12 cellular contexts compared by ENCODE assay signal in the genomic region with DNA sequence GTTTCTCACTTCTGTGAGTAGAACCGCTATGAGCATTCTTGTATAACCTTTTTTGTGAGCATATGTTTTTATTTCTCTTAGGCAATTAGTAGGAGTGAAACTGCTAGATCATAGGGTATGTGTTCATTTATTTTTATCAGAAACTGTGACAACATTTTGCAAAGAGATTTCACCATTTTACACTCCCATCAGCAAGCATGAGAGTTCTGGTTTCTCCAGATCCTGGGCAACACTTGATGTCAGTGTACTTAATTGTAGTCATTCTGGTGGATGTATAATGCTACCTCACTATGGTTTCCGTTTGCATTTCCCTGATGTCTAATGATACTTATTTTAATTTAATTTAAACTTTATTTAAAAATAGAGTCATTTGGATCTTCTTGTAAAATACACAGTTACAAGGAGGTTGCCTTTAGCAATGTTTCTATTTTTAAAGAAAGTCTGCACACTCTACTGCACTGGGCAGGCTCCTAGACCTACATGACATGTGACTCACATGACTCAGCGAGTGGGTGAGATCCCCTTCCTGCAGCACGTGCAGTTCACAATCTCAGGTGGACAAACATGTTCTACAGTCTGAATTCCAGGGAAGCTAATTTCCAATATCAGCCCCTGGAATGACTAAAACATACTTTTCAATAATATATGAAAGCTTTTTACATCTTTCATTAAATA.
A peak's percentile ranks its signal among the peaks of the same experiment; 100 is the strongest.
DNase-seq lines count a peak whose midpoint lies in the region; ATAC-seq and TF ChIP-seq lines count a peak whose summit lies in the region.
"Had no signal": no experiment of that assay in that cellular context is flagged by ENCODE, and none has a peak within 500 bp of the region (broad histone marks: within the 10 kb centered on the region; RNA-seq: fewer than 3 reads in every experiment).

No MANE protein-coding gene starts in this region.

- H3K36me3 Mint-ChIP-seq in MCF 10A (ENCODE audit: insufficient read depth, unreplicated experiment) = no peaks in the 10 kb centered on the region

- H3K9me3 Mint-ChIP-seq in MCF 10A (ENCODE audit: unreplicated experiment) = no peaks in the 10 kb centered on the region

- WGBS in stomach, 5 donors = 32 to 49% (median 38%) methylated on average over 4 of the region's 4 CpGs

- H3K27ac ChIP-seq in breast epithelium (no peak overlapping the region), foreskin keratinocyte (no peak overlapping the region), stomach (peak overlapping the region in 1 of 5 donors; percentile 46)
- H3K27ac ChIP-seq: suprapubic skin had no signal

- no peak for TF ChIP-seq EP300 in stomach (IDR thresholded peaks at IDR 0.05)

- TF ChIP-seq CTCF in MCF 10A (IDR thresholded peaks at IDR 0.05; ENCODE audit: unreplicated experiment) (no peak), breast epithelium (IDR thresholded peaks at IDR 0.05) (no peak), foreskin keratinocyte (conservative IDR thresholded peaks at IDR 0.05) (no peak), stomach (IDR thresholded peaks at IDR 0.05) (no peak)

- intact Hi-C loops in MCF 10A (cut with micrococcal nuclease) = no loop called here
- intact Hi-C loops in breast epithelium (cut with DNase I; ENCODE audit: low total_unique reads) = no loop called here
- intact Hi-C loops in stomach (cut with DNase I; ENCODE audit: low total_unique reads) = no loop called here

- H3K4me1 ChIP-seq in breast epithelium = no peaks in the 10 kb centered on the region
- H3K4me1 ChIP-seq in foreskin keratinocyte = no peaks in the 10 kb centered on the region
- peaks cover 7 to 31% (median 14%) of the 10 kb centered on the region in 4 donors for H3K4me1 ChIP-seq in stomach
- H3K4me1 ChIP-seq: Caco-2 had no signal

- H3K4me3 ChIP-seq in breast epithelium = no peak overlapping the region
- H3K4me3 ChIP-seq in stomach = no peak overlapping the region
- H3K4me3 ChIP-seq: suprapubic skin had no signal

- H3K36me3 ChIP-seq in breast epithelium (no peaks in the 10 kb centered on the region), stomach (no peaks in the 10 kb centered on the region)
- H3K36me3 ChIP-seq: suprapubic skin had no signal

- DNase-seq in MCF 10A (ENCODE audit: unreplicated experiment) = peak; percentile 56
- no peak for DNase-seq in breast epithelium (ENCODE audit: low spot score in 2 of 2)
- DNase-seq in NCI-H774 (lab: John Stamatoyannopoulos, UW) = peak; percentile 37
- peak; percentile 2 to 4 for DNase-seq in foreskin keratinocyte
- DNase-seq in stomach = peak; percentile 51
- DNase-seq in DMS 273 (lab: John Stamatoyannopoulos, UW; ENCODE audit: unreplicated experiment) = no peak
- no peak for DNase-seq in NCI-H446 (lab: John Stamatoyannopoulos, UW)
- DNase-seq: aorta, NCI-H2227 treated with DMSO at 0.1 percent for 48 hours had no signal

- H3K4me1 Mint-ChIP-seq in MCF 10A (ENCODE audit: insufficient read depth, unreplicated experiment) = peaks cover 11% of the 10 kb centered on the region

- TF ChIP-seq POLR2A in breast epithelium (IDR thresholded peaks at IDR 0.05) = no peak
- no peak for TF ChIP-seq POLR2A in stomach (IDR thresholded peaks at IDR 0.05)

- BruUV-seq in MCF 10A (replicated peaks; lab: Mats Ljungman, UMichigan) = no TSS peak

- H3K27ac Mint-ChIP-seq in MCF 10A (ENCODE audit: low read depth, unreplicated experiment) = peak overlapping the region; percentile 18

- POLR2A ChIA-PET in MCF 10A (lab: Yijun Ruan, JAX) = interaction anchor here (0.6 kb wide), 2 partner anchors 30 to 106 kb away, joined by 3 to 4 read pairs; no protein-coding TSS in a partner anchor

- CTCF ChIA-PET in MCF 10A (lab: Yijun Ruan, JAX) = no interaction called here

- H3K4me3 Mint-ChIP-seq in MCF 10A (ENCODE audit: unreplicated experiment) = no peak overlapping the region

- ATAC-seq in foreskin keratinocyte (peak; percentile 48), HG02678 (IDR thresholded peaks at IDR 0.05; ENCODE audit: unreplicated experiment) (no peak)

- H3K27me3 ChIP-seq in breast epithelium = no peaks in the 10 kb centered on the region
- peaks cover 59% of the 10 kb centered on the region for H3K27me3 ChIP-seq in foreskin keratinocyte
- no peaks in the 10 kb centered on the region for H3K27me3 ChIP-seq in stomach

- peaks cover 16% of the 10 kb centered on the region for H3K27me3 Mint-ChIP-seq in MCF 10A (ENCODE audit: insufficient read depth, unreplicated experiment)

- H3K9me3 ChIP-seq in breast epithelium (no peaks in the 10 kb centered on the region), stomach (no peaks in the 10 kb centered on the region)
- H3K9me3 ChIP-seq: Caco-2, suprapubic skin had no signal

Comparison
In these comparisons a context has a peak if more than half of its experiments do, and no peak if none do; other contexts are left out.
1. DNase-seq: peak in MCF 10A (single experiment), NCI-H774 (single experiment), foreskin keratinocyte (2 of 2) and stomach (single experiment); none in breast epithelium (0 of 2), DMS 273 (single experiment) and NCI-H446 (0 of 2).